ENCODE assay signal across 10 cellular contexts in genomic region chr1:39957299-39958020, GRCh38. TPM values are rescaled to one million over a fixed set of nuclear protein-coding genes. Genes with fewer than 3 reads are reported as not detected.
A peak's percentile ranks its signal among the peaks of the same experiment; 100 is the strongest.
DNase-seq lines count a peak whose midpoint lies in the region; ATAC-seq and TF ChIP-seq lines count a peak whose summit lies in the region.
"Had no signal": no experiment of that assay in that cellular context is flagged by ENCODE, and none has a peak within 500 bp of the region (broad histone marks: within the 10 kb centered on the region; RNA-seq: fewer than 3 reads in every experiment).

No MANE protein-coding gene starts in this region.

- no peaks in the 10 kb centered on the region for H3K4me1 ChIP-seq in HEK293 (ENCODE audit: control insufficient read depth, insufficient read depth, low read length)

- POLR2A ChIA-PET in HEK293 (lab: Yijun Ruan, JAX) = interaction anchor here (0.6 kb wide), 1 partner anchor 170 kb away, joined by 3 read pairs; no protein-coding TSS in a partner anchor

- DNase-seq in T-helper 17 cell (no peak), fibroblast of the aortic adventitia (ENCODE audit: low read depth) (peak; percentile 23), SKM-1 (lab: John Stamatoyannopoulos, UW; ENCODE audit: unreplicated experiment) (no peak), retina (no peak), midbrain (lab: John Stamatoyannopoulos, UW) (no peak)
- DNase-seq in stimulated activated naive B cell treated with anti-CD40 and anti-IgM and Interleukin-4, amounts not matched to agents 10 μg/mL and 1 μg/mL and 100 μg/mL, for 72 hours = no peak
- DNase-seq: DMS79, NCI-H2081 treated with DMSO at 0.1 percent for 48 hours, SHP77 treated with DMSO at 0.1 percent for 48 hours had no signal

- no peaks in the 10 kb centered on the region for H3K27me3 Mint-ChIP-seq in T-helper 17 cell
- H3K27me3 Mint-ChIP-seq in stimulated activated naive B cell treated with anti-CD40 and anti-IgM and Interleukin-4, amounts not matched to agents 10 μg/mL and 1 μg/mL and 100 μg/mL, for 72 hours = no peaks in the 10 kb centered on the region

- TF ChIP-seq CTCF in HEK293 (tag by site-specific recombination; IDR thresholded peaks at IDR 0.05) (no peak), fibroblast of the aortic adventitia (IDR thresholded peaks at IDR 0.05; ENCODE audit: insufficient read depth, low read length) (no peak)

- H3K27ac Mint-ChIP-seq in T-helper 17 cell = peak overlapping the region; percentile 54
- no peak overlapping the region for H3K27ac Mint-ChIP-seq in stimulated activated naive B cell treated with anti-CD40 and anti-IgM and Interleukin-4, amounts not matched to agents 10 μg/mL and 1 μg/mL and 100 μg/mL, for 72 hours

- no peak overlapping the region for H3K4me3 ChIP-seq in HEK293 (ENCODE audit: low read depth, low read length)
- no peak overlapping the region for H3K4me3 ChIP-seq in fibroblast of the aortic adventitia (ENCODE audit: low read depth, low read length)

- no peak overlapping the region for H3K4me3 Mint-ChIP-seq in T-helper 17 cell
- peak overlapping the region; percentile 40 to 72 for H3K4me3 Mint-ChIP-seq in stimulated activated naive B cell treated with anti-CD40 and anti-IgM and Interleukin-4, amounts not matched to agents 10 μg/mL and 1 μg/mL and 100 μg/mL, for 72 hours

- ATAC-seq in T-helper 17 cell = no peak
- no peak for ATAC-seq in stimulated activated naive B cell treated with anti-CD40 and anti-IgM and Interleukin-4, amounts not matched to agents 10 μg/mL and 1 μg/mL and 100 μg/mL, for 72 hours (replicated peaks)

- H3K36me3 Mint-ChIP-seq in T-helper 17 cell (ENCODE audit: low read depth) = no peaks in the 10 kb centered on the region
- peaks cover 32 to 49% of the 10 kb centered on the region in 2 donors for H3K36me3 Mint-ChIP-seq in stimulated activated naive B cell treated with anti-CD40 and anti-IgM and Interleukin-4, amounts not matched to agents 10 μg/mL and 1 μg/mL and 100 μg/mL, for 72 hours

- peaks cover 0 to 39% of the 10 kb centered on the region in 2 experiments; a peak in 1 of 3 replicates for H3K36me3 ChIP-seq in HEK293 (ENCODE audit: control insufficient read depth in 2 of 2, insufficient read depth in 1 of 2, low read length in 2 of 2)

- peaks cover 18% of the 10 kb centered on the region for H3K4me1 Mint-ChIP-seq in T-helper 17 cell
- peaks cover 54 to 83% of the 10 kb centered on the region in 2 donors for H3K4me1 Mint-ChIP-seq in stimulated activated naive B cell treated with anti-CD40 and anti-IgM and Interleukin-4, amounts not matched to agents 10 μg/mL and 1 μg/mL and 100 μg/mL, for 72 hours

- H3K27ac ChIP-seq in HEK293 (ENCODE audit: extremely low read depth, low read depth, low read length) = no peak overlapping the region

- CTCF ChIA-PET in HEK293 (lab: Yijun Ruan, JAX) = interaction anchor here (0.9 to 3.6 kb wide), 4 partner anchors 16 to 157 kb away, joined by 3 to 30 read pairs (median 8); partner anchors contain the start of gene MYCL

- no peaks in the 10 kb centered on the region for H3K9me3 Mint-ChIP-seq in stimulated activated naive B cell treated with anti-CD40 and anti-IgM and Interleukin-4, amounts not matched to agents 10 μg/mL and 1 μg/mL and 100 μg/mL, for 72 hours

- H3K9me3 ChIP-seq in HEK293 (ENCODE audit: control insufficient read depth, insufficient read depth, low read depth, low read length) = no peaks in the 10 kb centered on the region
- H3K9me3 ChIP-seq in T-helper 17 cell (ENCODE audit: control insufficient read depth, low read length, poor library complexity, severe bottlenecking) = no peaks in the 10 kb centered on the region

TF ChIP-seq in HEK293, 187 proteins besides CTCF, POLR2A, EP300 and RAD21:
- TF ChIP-seq ZNF114 (tag by site-specific recombination; IDR thresholded peaks at IDR 0.05) = no peak
- TF ChIP-seq ZNF544 (tag by site-specific recombination; IDR thresholded peaks at IDR 0.05) = no peak
- no peak for TF ChIP-seq PRDM1 (tag by site-specific recombination; IDR thresholded peaks at IDR 0.05)
- TF ChIP-seq KLF1 (tag by site-specific recombination; IDR thresholded peaks at IDR 0.05) = peak; percentile 27; the same call in 1 of the 2 replicates
- no peak for TF ChIP-seq KLF8 (tag by site-specific recombination; IDR thresholded peaks at IDR 0.05)

RNA-seq across cellular contexts. Expression of gene MFSD2A, which starts 2.5 kb away (rescaled TPM):
- total RNA-seq in T-helper 17 cell = 1 to 10 TPM; 4.6 to 5.5 TPM
- 0.49 and 2.3 TPM in 2 replicates for total RNA-seq in fibroblast of the aortic adventitia (ENCODE audit: low replicate concordance)

RNA-seq across cellular contexts. Expression of gene MYCL, which starts 55.7 kb away (rescaled TPM):
- total RNA-seq in T-helper 17 cell (1 to 10 TPM in 1 of 2 donors, under 1 TPM in 1; 0.68 to 1.2 TPM), fibroblast of the aortic adventitia (ENCODE audit: low replicate concordance) (0.41 and 0.81 TPM in 2 replicates)
